In the genomic region with DNA sequence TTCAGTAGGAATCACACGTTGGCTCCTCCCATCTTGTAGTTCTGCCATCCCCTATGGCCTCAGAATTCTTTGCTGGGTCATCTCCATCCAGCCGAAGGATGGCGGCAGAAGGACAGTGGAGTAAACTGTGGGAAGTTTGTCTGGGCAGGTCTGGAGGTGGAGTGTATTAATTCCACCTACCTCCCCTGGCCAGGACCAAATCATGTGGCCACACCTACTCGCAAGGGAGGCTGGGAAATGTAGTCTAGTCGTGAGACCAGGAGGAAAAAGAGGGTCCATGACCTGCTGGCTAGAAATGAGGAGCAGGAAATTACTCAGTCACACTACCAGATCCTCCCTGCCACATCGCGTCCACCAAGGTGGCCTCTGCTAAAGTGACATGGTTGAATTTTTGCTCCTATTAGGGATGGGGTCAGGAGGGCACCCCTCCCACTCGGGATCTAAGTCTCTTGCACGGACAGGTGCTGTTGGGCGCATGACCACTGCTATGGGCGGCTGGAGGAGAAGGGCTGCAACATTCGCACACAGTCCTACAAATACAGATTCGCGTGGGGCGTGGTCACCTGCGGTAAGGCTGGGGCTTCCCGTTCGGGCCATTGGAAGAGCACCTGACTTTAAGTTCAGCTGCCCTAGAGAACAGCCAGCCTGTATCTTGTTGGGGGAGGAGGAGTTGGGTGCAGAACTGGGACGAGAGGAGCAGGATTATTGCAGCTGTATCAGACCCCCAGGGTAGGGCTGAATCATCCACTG, we compare ENCODE assay signal across 2 cellular contexts.
TF ChIP-seq lines count a peak whose summit lies in the region.

No MANE protein-coding gene starts in this region.

TF ChIP-seq in GM23338, 12 proteins besides CTCF, POLR2A, EP300 and RAD21:
- TF ChIP-seq POLR2AphosphoS5 (IDR thresholded peaks at IDR 0.05; ENCODE audit: low read depth) (no peak), EZH2 (IDR thresholded peaks at IDR 0.05; ENCODE audit: low read depth, unreplicated experiment) (no peak)
- TF ChIP-seq, protein P1, sequence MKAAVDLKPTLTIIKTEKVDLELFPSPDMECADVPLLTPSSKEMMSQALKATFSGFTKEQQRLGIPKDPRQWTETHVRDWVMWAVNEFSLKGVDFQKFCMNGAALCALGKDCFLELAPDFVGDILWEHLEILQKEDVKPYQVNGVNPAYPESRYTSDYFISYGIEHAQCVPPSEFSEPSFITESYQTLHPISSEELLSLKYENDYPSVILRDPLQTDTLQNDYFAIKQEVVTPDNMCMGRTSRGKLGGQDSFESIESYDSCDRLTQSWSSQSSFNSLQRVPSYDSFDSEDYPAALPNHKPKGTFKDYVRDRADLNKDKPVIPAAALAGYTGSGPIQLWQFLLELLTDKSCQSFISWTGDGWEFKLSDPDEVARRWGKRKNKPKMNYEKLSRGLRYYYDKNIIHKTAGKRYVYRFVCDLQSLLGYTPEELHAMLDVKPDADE (IDR thresholded peaks at IDR 0.05) = peak; percentile 61

TF ChIP-seq in HEK293, 187 proteins besides CTCF, POLR2A, EP300 and RAD21:
- TF ChIP-seq, protein P2, sequence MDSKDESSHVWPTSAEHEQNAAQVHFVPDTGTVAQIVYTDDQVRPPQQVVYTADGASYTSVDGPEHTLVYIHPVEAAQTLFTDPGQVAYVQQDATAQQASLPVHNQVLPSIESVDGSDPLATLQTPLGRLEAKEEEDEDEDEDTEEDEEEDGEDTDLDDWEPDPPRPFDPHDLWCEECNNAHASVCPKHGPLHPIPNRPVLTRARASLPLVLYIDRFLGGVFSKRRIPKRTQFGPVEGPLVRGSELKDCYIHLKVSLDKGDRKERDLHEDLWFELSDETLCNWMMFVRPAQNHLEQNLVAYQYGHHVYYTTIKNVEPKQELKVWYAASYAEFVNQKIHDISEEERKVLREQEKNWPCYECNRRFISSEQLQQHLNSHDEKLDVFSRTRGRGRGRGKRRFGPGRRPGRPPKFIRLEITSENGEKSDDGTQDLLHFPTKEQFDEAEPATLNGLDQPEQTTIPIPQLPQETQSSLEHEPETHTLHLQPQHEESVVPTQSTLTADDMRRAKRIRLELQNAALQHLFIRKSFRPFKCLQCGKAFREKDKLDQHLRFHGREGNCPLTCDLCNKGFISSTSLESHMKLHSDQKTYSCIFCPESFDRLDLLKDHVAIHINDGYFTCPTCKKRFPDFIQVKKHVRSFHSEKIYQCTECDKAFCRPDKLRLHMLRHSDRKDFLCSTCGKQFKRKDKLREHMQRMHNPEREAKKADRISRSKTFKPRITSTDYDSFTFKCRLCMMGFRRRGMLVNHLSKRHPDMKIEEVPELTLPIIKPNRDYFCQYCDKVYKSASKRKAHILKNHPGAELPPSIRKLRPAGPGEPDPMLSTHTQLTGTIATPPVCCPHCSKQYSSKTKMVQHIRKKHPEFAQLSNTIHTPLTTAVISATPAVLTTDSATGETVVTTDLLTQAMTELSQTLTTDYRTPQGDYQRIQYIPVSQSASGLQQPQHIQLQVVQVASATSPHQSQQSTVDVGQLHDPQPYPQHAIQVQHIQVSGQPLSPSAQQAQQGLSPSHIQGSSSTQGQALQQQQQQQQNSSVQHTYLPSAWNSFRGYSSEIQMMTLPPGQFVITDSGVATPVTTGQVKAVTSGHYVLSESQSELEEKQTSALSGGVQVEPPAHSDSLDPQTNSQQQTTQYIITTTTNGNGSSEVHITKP (tag by site-specific recombination; IDR thresholded peaks at IDR 0.05) = peak; percentile 49; the same call in 1 of the 2 replicates
- 0 out of 2 replicates have a peak, but pooled peaks have one; percentile 18 for TF ChIP-seq ZFHX2 (tag by site-specific recombination; conservative IDR thresholded peaks at IDR 0.05)
- TF ChIP-seq, protein P3, sequence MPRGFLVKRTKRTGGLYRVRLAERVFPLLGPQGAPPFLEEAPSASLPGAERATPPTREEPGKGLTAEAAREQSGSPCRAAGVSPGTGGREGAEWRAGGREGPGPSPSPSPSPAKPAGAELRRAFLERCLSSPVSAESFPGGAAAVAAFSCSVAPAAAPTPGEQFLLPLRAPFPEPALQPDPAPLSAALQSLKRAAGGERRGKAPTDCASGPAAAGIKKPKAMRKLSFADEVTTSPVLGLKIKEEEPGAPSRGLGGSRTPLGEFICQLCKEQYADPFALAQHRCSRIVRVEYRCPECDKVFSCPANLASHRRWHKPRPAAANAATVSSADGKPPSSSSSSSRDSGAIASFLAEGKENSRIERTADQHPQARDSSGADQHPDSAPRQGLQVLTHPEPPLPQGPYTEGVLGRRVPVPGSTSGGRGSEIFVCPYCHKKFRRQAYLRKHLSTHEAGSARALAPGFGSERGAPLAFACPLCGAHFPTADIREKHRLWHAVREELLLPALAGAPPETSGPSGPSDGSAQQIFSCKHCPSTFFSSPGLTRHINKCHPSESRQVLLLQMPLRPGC (tag by site-specific recombination; IDR thresholded peaks at IDR 0.05) = no peak
TF ChIP-seq in HEK293: peak in this region for 2.
